13 cellular contexts compared by ENCODE assay signal in the genomic region with DNA sequence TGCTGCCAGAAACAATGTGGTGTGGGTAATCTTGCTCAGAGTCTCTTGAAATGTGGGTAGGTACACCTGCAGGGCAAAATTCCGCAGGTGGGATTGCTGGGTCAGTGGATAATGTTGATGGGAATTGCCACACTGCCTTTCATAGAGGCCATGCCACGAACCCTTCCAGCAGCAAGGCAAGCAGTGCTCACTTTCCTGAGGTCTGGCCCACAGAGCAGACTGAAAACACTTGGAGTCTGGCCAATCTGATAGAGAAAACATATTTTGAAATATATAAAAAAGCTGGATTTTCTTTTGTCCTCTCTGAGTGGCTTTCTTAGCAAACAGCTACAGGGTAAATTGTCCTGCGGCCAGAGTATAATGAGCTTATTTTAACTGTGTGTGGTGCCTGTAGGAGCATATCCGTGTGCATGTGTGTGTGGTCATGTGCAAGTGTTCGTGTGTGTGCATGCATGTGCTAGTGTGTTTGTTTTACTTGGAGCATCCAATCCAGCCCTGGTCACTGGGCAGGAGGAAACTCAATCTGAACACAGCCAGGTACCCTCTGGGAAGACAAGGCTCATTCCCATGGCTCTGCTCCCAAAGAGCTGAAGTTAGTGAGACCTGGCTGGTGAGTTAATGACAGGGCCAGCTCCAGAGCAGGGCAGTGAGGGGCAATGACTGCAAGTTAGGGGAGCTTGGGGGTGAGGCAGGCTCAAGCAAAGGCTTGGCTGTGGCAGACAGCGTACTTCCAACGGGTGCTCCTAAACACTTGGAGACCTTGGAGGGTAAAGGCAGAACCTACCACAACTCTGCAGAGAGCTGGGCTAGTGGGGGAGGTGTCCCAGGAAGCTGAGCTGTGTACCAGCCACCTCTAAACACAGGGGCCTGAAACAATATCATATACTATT.
A peak's percentile ranks its signal among the peaks of the same experiment; 100 is the strongest.
DNase-seq lines count a peak whose midpoint lies in the region; ATAC-seq and TF ChIP-seq lines count a peak whose summit lies in the region.
"Had no signal": no experiment of that assay in that cellular context is flagged by ENCODE, and none has a peak within 500 bp of the region (broad histone marks: within the 10 kb centered on the region; RNA-seq: fewer than 3 reads in every experiment).

No MANE protein-coding gene starts in this region.

- H4K20me1 ChIP-seq in DOHH2 (ENCODE audit: control insufficient read depth, insufficient read depth, low read depth, low read length): peaks cover 6% of the 10 kb centered on the region; the same call in 1 of the 2 replicates

- H3K27ac Mint-ChIP-seq in effector memory CD8-positive, alpha-beta T cell: peak overlapping the region in 1 of 2 donors; percentile 7
- H3K27ac Mint-ChIP-seq: activated CD8-positive, alpha-beta T cell treated with anti-CD3 and anti-CD28 coated beads, Interleukin-2, amount 10 ng/mL, durations not matched to agents 7 days and 5 days had no signal

- H3K27me3 ChIP-seq in DOHH2 (ENCODE audit: control insufficient read depth, low read length): peaks cover 17% of the 10 kb centered on the region; the same call in 1 of the 2 replicates

- H3K4me1 ChIP-seq in DOHH2 (ENCODE audit: control insufficient read depth, low read length): peaks cover 42% of the 10 kb centered on the region

- no peak for ATAC-seq in effector memory CD8-positive, alpha-beta T cell (replicated peaks)

- peak overlapping the region; percentile 71 for H3K27ac ChIP-seq in DOHH2 (ENCODE audit: low read depth, low read length)

- H3K4me1 Mint-ChIP-seq in effector memory CD8-positive, alpha-beta T cell (ENCODE audit: low read depth in 2 of 2): peaks cover 0 to 4% of the 10 kb centered on the region in 2 donors

- H3K36me3 ChIP-seq in DOHH2 (ENCODE audit: control insufficient read depth, low read length): no peaks in the 10 kb centered on the region

- H3K79me2 ChIP-seq in DOHH2 (ENCODE audit: control insufficient read depth, low read length): no peaks in the 10 kb centered on the region

- no peaks in the 10 kb centered on the region for H3K9me2 ChIP-seq in DOHH2 (replicated peaks; ENCODE audit: control insufficient read depth, low read length)

- H3K27me3 Mint-ChIP-seq in effector memory CD8-positive, alpha-beta T cell: peaks cover 17 to 31% of the 10 kb centered on the region in 2 donors

- no peak for TF ChIP-seq CTCF in DOHH2 (IDR thresholded peaks at IDR 0.05; ENCODE audit: low read depth, low read length, poor library complexity, severe bottlenecking)

- peaks cover 12% of the 10 kb centered on the region for H3F3A ChIP-seq in DOHH2 (ENCODE audit: control insufficient read depth, insufficient read depth)

- no peaks in the 10 kb centered on the region for H3K36me3 Mint-ChIP-seq in effector memory CD8-positive, alpha-beta T cell (ENCODE audit: insufficient read depth)
- H3K36me3 Mint-ChIP-seq: naive B cell had no signal

- H3K4me3 ChIP-seq in DOHH2 (ENCODE audit: low read length): peak overlapping the region; percentile 57

- DNase-seq in NCI-H2196 treated with DMSO at 0.1 percent for 48 hours (lab: John Stamatoyannopoulos, UW; ENCODE audit: unreplicated experiment) (peak; percentile 34), dedifferentiated amniotic fluid mesenchymal stem cell (ENCODE audit: extremely low spot score) (peak; percentile 59), posterior vena cava (ENCODE audit: low spot score) (peak; percentile 47), mesenteric fat pad (ENCODE audit: low spot score) (no peak), NCI-H524 treated with DMSO at 0.1 percent for 48 hours (lab: John Stamatoyannopoulos, UW) (no peak), NCI-H2107 (lab: John Stamatoyannopoulos, UW) (no peak)
- no peak for DNase-seq in effector memory CD8-positive, alpha-beta T cell
- DNase-seq: effector memory CD4-positive, alpha-beta T cell; naive B cell; stimulated activated CD4-positive, alpha-beta T cell treated with anti-CD3 and anti-CD28 coated beads, Interleukin-12 subunit alpha, Interleukin-12 subunit beta, amount 100 ng/mL, for 4 hours; T-helper 1 cell had no signal

- no peak overlapping the region for H3K4me3 Mint-ChIP-seq in effector memory CD8-positive, alpha-beta T cell
- H3K4me3 Mint-ChIP-seq: activated CD8-positive, alpha-beta T cell treated with anti-CD3 and anti-CD28 coated beads, Interleukin-2, amount 10 ng/mL, durations not matched to agents 7 days and 5 days had no signal

- H3K9me3 Mint-ChIP-seq in effector memory CD8-positive, alpha-beta T cell: no peaks in the 10 kb centered on the region

- peaks cover 6% of the 10 kb centered on the region for H3K9me3 ChIP-seq in DOHH2 (ENCODE audit: control insufficient read depth, insufficient read depth, low read length)

- H3K4me2 ChIP-seq in DOHH2 (ENCODE audit: low read length): peak overlapping the region; percentile 73

- intact Hi-C loops in posterior vena cava (cut with DNase I): no loop called here

Comparison
In these comparisons a context has a peak if more than half of its experiments do, and no peak if none do; other contexts are left out.
1. DNase-seq: peak in NCI-H2196 treated with DMSO at 0.1 percent for 48 hours (single experiment), dedifferentiated amniotic fluid mesenchymal stem cell (single experiment) and posterior vena cava (single experiment); none in mesenteric fat pad (single experiment), NCI-H524 treated with DMSO at 0.1 percent for 48 hours (single experiment), NCI-H2107 (single experiment) and effector memory CD8-positive, alpha-beta T cell (0 of 3).